9 cellular contexts compared by ENCODE assay signal in genomic region chr16:26645629-26646028, GRCh38.
DNase-seq lines count a peak whose midpoint lies in the region; TF ChIP-seq lines count a peak whose summit lies in the region.
"Had no signal": no experiment of that assay in that cellular context is flagged by ENCODE, and none has a peak within 500 bp of the region (broad histone marks: within the 10 kb centered on the region; RNA-seq: fewer than 3 reads in every experiment).

No MANE protein-coding gene starts in this region.

- DNase-seq in Ammon's horn (ENCODE audit: low spot score) = peak; percentile 19
- peak; percentile 8 for DNase-seq in NAMALWA (ENCODE audit: low spot score)
- peak; percentile 45 for DNase-seq in activated T-helper 2 cell treated with anti-CD3 and anti-CD28 coated beads, Interferon-gamma antibody, Interleukin-2, Interleukin-4, amounts not matched to agents 10 μg/mL and 5 μg/mL and 100 μg/mL, durations not matched to agents 14 hours and 24 hours and 36 hours (ENCODE audit: low spot score)
- DNase-seq in neural crest cell (ENCODE audit: low read depth, low spot score) = peak; percentile 39
- DNase-seq in NK-92 treated with Interleukin-12 subunit alpha and Interleukin-12 subunit beta, amount 100 ng/mL, for 24 hours (lab: John Stamatoyannopoulos, UW) = no peak
- no peak for DNase-seq in NCI-H524 (lab: John Stamatoyannopoulos, UW)
- DNase-seq in DMS153 (lab: John Stamatoyannopoulos, UW) = no peak
- DNase-seq in HK-2 (ENCODE audit: unreplicated experiment) = no peak

- H3K27ac Mint-ChIP-seq in activated T-helper 2 cell treated with anti-CD3 and anti-CD28 coated beads, Interferon-gamma antibody, Interleukin-2, Interleukin-4, amounts not matched to agents 10 μg/mL and 5 μg/mL and 100 μg/mL, durations not matched to agents 14 hours and 24 hours and 36 hours = no peak overlapping the region
- H3K27ac Mint-ChIP-seq in neural crest cell (ENCODE audit: unreplicated experiment) = no peak overlapping the region

- no peaks in the 10 kb centered on the region for H3K36me3 Mint-ChIP-seq in activated T-helper 2 cell treated with anti-CD3 and anti-CD28 coated beads, Interferon-gamma antibody, Interleukin-2, Interleukin-4, amounts not matched to agents 10 μg/mL and 5 μg/mL and 100 μg/mL, durations not matched to agents 14 hours and 24 hours and 36 hours (ENCODE audit: low read depth)
- H3K36me3 Mint-ChIP-seq in neural crest cell (ENCODE audit: low read depth) = no peaks in the 10 kb centered on the region
- H3K36me3 Mint-ChIP-seq: IgD-negative memory B cell had no signal

- TF ChIP-seq CTCF in neural crest cell (conservative IDR thresholded peaks at IDR 0.05) = peak; percentile 68

- intact Hi-C loops in activated T-helper 2 cell treated with anti-CD3 and anti-CD28 coated beads, Interferon-gamma antibody, Interleukin-2, Interleukin-4, amounts not matched to agents 10 μg/mL and 5 μg/mL and 100 μg/mL, durations not matched to agents 14 hours and 24 hours and 36 hours (cut with micrococcal nuclease) = loop anchor here (2.0 kb wide), 1 partner anchor 807 kb away; no protein-coding TSS in a partner anchor

- H3K9me3 Mint-ChIP-seq in activated T-helper 2 cell treated with anti-CD3 and anti-CD28 coated beads, Interferon-gamma antibody, Interleukin-2, Interleukin-4, amounts not matched to agents 10 μg/mL and 5 μg/mL and 100 μg/mL, durations not matched to agents 14 hours and 24 hours and 36 hours = no peaks in the 10 kb centered on the region
- no peaks in the 10 kb centered on the region for H3K9me3 Mint-ChIP-seq in neural crest cell

- H3K4me3 Mint-ChIP-seq in activated T-helper 2 cell treated with anti-CD3 and anti-CD28 coated beads, Interferon-gamma antibody, Interleukin-2, Interleukin-4, amounts not matched to agents 10 μg/mL and 5 μg/mL and 100 μg/mL, durations not matched to agents 14 hours and 24 hours and 36 hours (ENCODE audit: low read depth) = no peak overlapping the region
- H3K4me3 Mint-ChIP-seq in neural crest cell = no peak overlapping the region
- H3K4me3 Mint-ChIP-seq: IgD-negative memory B cell had no signal

- H3K27me3 Mint-ChIP-seq in activated T-helper 2 cell treated with anti-CD3 and anti-CD28 coated beads, Interferon-gamma antibody, Interleukin-2, Interleukin-4, amounts not matched to agents 10 μg/mL and 5 μg/mL and 100 μg/mL, durations not matched to agents 14 hours and 24 hours and 36 hours (ENCODE audit: low read depth) = no peaks in the 10 kb centered on the region
- no peaks in the 10 kb centered on the region for H3K27me3 Mint-ChIP-seq in neural crest cell (ENCODE audit: low read depth)
- H3K27me3 Mint-ChIP-seq: IgD-negative memory B cell had no signal

- peaks cover 28% of the 10 kb centered on the region for H3K4me1 Mint-ChIP-seq in activated T-helper 2 cell treated with anti-CD3 and anti-CD28 coated beads, Interferon-gamma antibody, Interleukin-2, Interleukin-4, amounts not matched to agents 10 μg/mL and 5 μg/mL and 100 μg/mL, durations not matched to agents 14 hours and 24 hours and 36 hours (ENCODE audit: low read depth)
- H3K4me1 Mint-ChIP-seq in neural crest cell = peaks cover 7% of the 10 kb centered on the region
- H3K4me1 Mint-ChIP-seq: IgD-negative memory B cell had no signal

Comparison
In these comparisons a context has a peak if more than half of its experiments do, and no peak if none do; other contexts are left out.
1. DNase-seq: peak in Ammon's horn (single experiment), NAMALWA (single experiment), activated T-helper 2 cell treated with anti-CD3 and anti-CD28 coated beads, Interferon-gamma antibody, Interleukin-2, Interleukin-4, amounts not matched to agents 10 μg/mL and 5 μg/mL and 100 μg/mL, durations not matched to agents 14 hours and 24 hours and 36 hours (single experiment) and neural crest cell (single experiment); none in NK-92 treated with Interleukin-12 subunit alpha and Interleukin-12 subunit beta, amount 100 ng/mL, for 24 hours (single experiment), NCI-H524 (0 of 2), DMS153 (single experiment) and HK-2 (single experiment).